ENCODE assay signal across 11 cellular contexts in the genomic region with DNA sequence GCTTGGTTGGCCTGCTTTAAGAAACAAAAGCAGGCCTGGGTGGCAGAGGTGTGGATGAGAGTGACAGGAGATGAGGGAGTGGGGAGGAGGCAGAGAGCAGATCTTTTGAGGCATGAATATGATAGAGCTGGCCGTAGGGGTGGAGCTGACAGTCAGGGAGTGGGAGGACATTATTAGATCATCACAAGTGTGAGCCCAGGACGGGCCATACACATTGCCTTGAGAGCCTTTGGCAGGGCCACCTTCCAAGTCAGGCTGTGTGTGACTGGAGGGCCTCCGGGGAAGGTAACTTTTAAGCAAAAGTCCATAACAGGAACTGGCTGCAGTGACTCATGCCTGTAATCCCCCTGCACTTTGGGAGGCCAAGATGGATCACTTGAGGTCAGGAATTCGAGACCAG. TPM values are rescaled to one million over a fixed set of nuclear protein-coding genes. Genes with fewer than 3 reads are reported as not detected.
DNase-seq lines count a peak whose midpoint lies in the region; ATAC-seq and TF ChIP-seq lines count a peak whose summit lies in the region.
"Had no signal": no experiment of that assay in that cellular context is flagged by ENCODE, and none has a peak within 500 bp of the region (broad histone marks: within the 10 kb centered on the region; RNA-seq: fewer than 3 reads in every experiment).

No MANE protein-coding gene starts in this region.

- no peaks in the 10 kb centered on the region for H3K27me3 ChIP-seq in Panc1 (ENCODE audit: control insufficient read depth, insufficient read depth, low read length)

- POLR2A ChIA-PET in Panc1 (lab: Charles Lee) = no interaction called here

- no TSS peak for BruUV-seq in Panc1 (replicated peaks; lab: Mats Ljungman, UMichigan)

- DNase-seq in Panc1 (ENCODE audit: low read depth, low spot score) (no peak), fibroblast of mammary gland (ENCODE audit: low read depth) (peak; percentile 51), stromal cell of bone marrow (ENCODE audit: low read depth) (peak; percentile 43), NCI-H510A (lab: John Stamatoyannopoulos, UW) (no peak)
- DNase-seq in activated effector memory CD4-positive, alpha-beta T cell treated with anti-CD3 and anti-CD28 coated beads, Interleukin-2, amount 50 U/mL, for 16 hours = no peak
- DNase-seq in stimulated activated CD4-positive, alpha-beta T cell treated with anti-CD3 and anti-CD28 coated beads, Interleukin-2, amount 100 ng/mL, for 24 hours = no peak
- DNase-seq: activated naive CD8-positive, alpha-beta T cell treated with anti-CD3 and anti-CD28 coated beads, Interleukin-2, amount 50 U/mL, for 24 hours; NCI-H524; stimulated activated CD4-positive, alpha-beta T cell treated with anti-CD3 and anti-CD28 coated beads, Interleukin-4, amount 100 ng/mL, for 1 hour had no signal

- ATAC-seq in GM21786 (IDR thresholded peaks at IDR 0.05; ENCODE audit: unreplicated experiment) (peak; percentile 34), Panc1 (0 out of 2 replicates have a peak, but pooled peaks have one; percentile 38), HG02763 (IDR thresholded peaks at IDR 0.05; ENCODE audit: unreplicated experiment) (no peak)
- ATAC-seq: activated naive CD8-positive, alpha-beta T cell treated with anti-CD3 and anti-CD28 coated beads, Interleukin-2, amount 50 U/mL, for 24 hours had no signal

- H3K4me3 ChIP-seq in Panc1 (ENCODE audit: low read depth in 2 of 2, low read length in 2 of 2) = no peak overlapping the region
- no peak overlapping the region for H3K4me3 ChIP-seq in fibroblast of mammary gland (ENCODE audit: control insufficient read depth, low read depth, low read length)

- no peaks in the 10 kb centered on the region for H3K4me1 ChIP-seq in Panc1 (ENCODE audit: control insufficient read depth, insufficient read depth, low read length)

- in situ Hi-C loops in Panc1 (cut with HindIII; ENCODE audit: low pct_unique_long_range_greater_than_20kb, low sequenced_read_pairs) = no loop called here

- CTCF ChIA-PET in Panc1 (lab: Charles Lee) = no interaction called here

- H3K9me3 ChIP-seq in Panc1 (ENCODE audit: control insufficient read depth, insufficient read depth, low read depth, low read length) = no peaks in the 10 kb centered on the region

- H3K27ac ChIP-seq in Panc1 (ENCODE audit: low read length) = no peak overlapping the region

- TF ChIP-seq CTCF in Panc1 (IDR thresholded peaks at IDR 0.05) (no peak), fibroblast of mammary gland (conservative IDR thresholded peaks at IDR 0.05; ENCODE audit: control insufficient read depth, insufficient read depth, low read depth, low read length) (no peak)

- no peaks in the 10 kb centered on the region for H3K36me3 ChIP-seq in Panc1 (ENCODE audit: control insufficient read depth, insufficient read depth, low read length)

- intact Hi-C loops in Panc1 (cut with micrococcal nuclease; ENCODE audit: unreplicated experiment) = no loop called here

RNA-seq across cellular contexts. Expression of a gene that starts 26.3 kb away (rescaled TPM):
- 7.6 TPM for total RNA-seq in Panc1 (2021; ENCODE audit: unreplicated experiment)
- 3.8 TPM for polyA plus RNA-seq in Panc1 (2012; ENCODE audit: insufficient read length)

Comparison
In these comparisons a context has a peak if more than half of its experiments do, and no peak if none do; other contexts are left out.
1. DNase-seq: peak in fibroblast of mammary gland (single experiment) and stromal cell of bone marrow (single experiment); none in Panc1 (single experiment), activated effector memory CD4-positive, alpha-beta T cell treated with anti-CD3 and anti-CD28 coated beads, Interleukin-2, amount 50 U/mL, for 16 hours (single experiment), stimulated activated CD4-positive, alpha-beta T cell treated with anti-CD3 and anti-CD28 coated beads, Interleukin-2, amount 100 ng/mL, for 24 hours (0 of 2) and NCI-H510A (single experiment).